In genomic region chr10:72337039-72337629, GRCh38 we compare ENCODE assay signal across 1 cellular context.
TF ChIP-seq lines count a peak whose summit lies in the region.

No MANE protein-coding gene starts in this region.

TF ChIP-seq in GM23338, 12 proteins besides CTCF, POLR2A, EP300 and RAD21 (continued from another document):
- TF ChIP-seq, protein P1, sequence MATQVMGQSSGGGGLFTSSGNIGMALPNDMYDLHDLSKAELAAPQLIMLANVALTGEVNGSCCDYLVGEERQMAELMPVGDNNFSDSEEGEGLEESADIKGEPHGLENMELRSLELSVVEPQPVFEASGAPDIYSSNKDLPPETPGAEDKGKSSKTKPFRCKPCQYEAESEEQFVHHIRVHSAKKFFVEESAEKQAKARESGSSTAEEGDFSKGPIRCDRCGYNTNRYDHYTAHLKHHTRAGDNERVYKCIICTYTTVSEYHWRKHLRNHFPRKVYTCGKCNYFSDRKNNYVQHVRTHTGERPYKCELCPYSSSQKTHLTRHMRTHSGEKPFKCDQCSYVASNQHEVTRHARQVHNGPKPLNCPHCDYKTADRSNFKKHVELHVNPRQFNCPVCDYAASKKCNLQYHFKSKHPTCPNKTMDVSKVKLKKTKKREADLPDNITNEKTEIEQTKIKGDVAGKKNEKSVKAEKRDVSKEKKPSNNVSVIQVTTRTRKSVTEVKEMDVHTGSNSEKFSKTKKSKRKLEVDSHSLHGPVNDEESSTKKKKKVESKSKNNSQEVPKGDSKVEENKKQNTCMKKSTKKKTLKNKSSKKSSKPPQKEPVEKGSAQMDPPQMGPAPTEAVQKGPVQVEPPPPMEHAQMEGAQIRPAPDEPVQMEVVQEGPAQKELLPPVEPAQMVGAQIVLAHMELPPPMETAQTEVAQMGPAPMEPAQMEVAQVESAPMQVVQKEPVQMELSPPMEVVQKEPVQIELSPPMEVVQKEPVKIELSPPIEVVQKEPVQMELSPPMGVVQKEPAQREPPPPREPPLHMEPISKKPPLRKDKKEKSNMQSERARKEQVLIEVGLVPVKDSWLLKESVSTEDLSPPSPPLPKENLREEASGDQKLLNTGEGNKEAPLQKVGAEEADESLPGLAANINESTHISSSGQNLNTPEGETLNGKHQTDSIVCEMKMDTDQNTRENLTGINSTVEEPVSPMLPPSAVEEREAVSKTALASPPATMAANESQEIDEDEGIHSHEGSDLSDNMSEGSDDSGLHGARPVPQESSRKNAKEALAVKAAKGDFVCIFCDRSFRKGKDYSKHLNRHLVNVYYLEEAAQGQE (IDR thresholded peaks at IDR 0.05; ENCODE audit: unreplicated experiment) = no peak
- TF ChIP-seq JUNB (IDR thresholded peaks at IDR 0.05; ENCODE audit: unreplicated experiment) (no peak), NANOG (IDR thresholded peaks at IDR 0.05; ENCODE audit: borderline replicate concordance) (no peak), ZNF331 (CRISPR knock-in tag; IDR thresholded peaks at IDR 0.05; ENCODE audit: low read depth) (no peak)
